In genomic region chr2:170817999-170818293, GRCh38 we compare ENCODE assay signal across 9 cellular contexts. TPM values are rescaled to one million over a fixed set of nuclear protein-coding genes. Genes with fewer than 3 reads are reported as not detected.
DNase-seq lines count a peak whose midpoint lies in the region; ATAC-seq, FAIRE-seq and TF ChIP-seq lines count a peak whose summit lies in the region.
"Had no signal": no experiment of that assay in that cellular context is flagged by ENCODE, and none has a peak within 500 bp of the region (broad histone marks: within the 10 kb centered on the region; RNA-seq: fewer than 3 reads in every experiment).

No MANE protein-coding gene starts in this region.

- no peak for FAIRE-seq in GM19239 (lab: Jason Lieb, UNC)

- H3K36me3 ChIP-seq in cardiac muscle cell: no peaks in the 10 kb centered on the region
- H3K36me3 ChIP-seq in right atrium auricular region: no peaks in the 10 kb centered on the region
- H3K36me3 ChIP-seq in upper lobe of right lung: no peaks in the 10 kb centered on the region

- peak overlapping the region; percentile 87 for H3K4me3 Mint-ChIP-seq in activated T-helper 2 cell treated with anti-CD3 and anti-CD28 coated beads, Interferon-gamma antibody, Interleukin-2, Interleukin-4, amounts not matched to agents 10 μg/mL and 5 μg/mL and 100 μg/mL, durations not matched to agents 14 hours and 24 hours and 36 hours (ENCODE audit: low read depth)

- DNase-seq in cardiac muscle cell (ENCODE audit: low read depth in 1 of 2, low spot score in 1 of 2) (no peak), right atrium auricular region (ENCODE audit: low spot score) (no peak), kidney glomerular epithelial cell (lab: John Stamatoyannopoulos, UW) (peak; percentile 63), upper lobe of right lung (no peak), iPS-NIHi11 (ENCODE audit: low spot score) (no peak), GM19239 (ENCODE audit: insufficient read length, low spot score) (no peak), SW 1271 (lab: John Stamatoyannopoulos, UW) (no peak)
- no peak for DNase-seq in activated T-helper 2 cell treated with anti-CD3 and anti-CD28 coated beads, Interferon-gamma antibody, Interleukin-2, Interleukin-4, amounts not matched to agents 10 μg/mL and 5 μg/mL and 100 μg/mL, durations not matched to agents 14 hours and 24 hours and 36 hours (ENCODE audit: low spot score)
- DNase-seq: T-helper 9 cell had no signal

- no peaks in the 10 kb centered on the region for H3K9me3 ChIP-seq in cardiac muscle cell (ENCODE audit: low read depth)
- no peaks in the 10 kb centered on the region for H3K9me3 ChIP-seq in right atrium auricular region
- H3K9me3 ChIP-seq in upper lobe of right lung: no peaks in the 10 kb centered on the region

- H3K4me1 ChIP-seq in cardiac muscle cell (ENCODE audit: low read depth): peaks cover 7% of the 10 kb centered on the region
- peaks cover 0 to 83% of the 10 kb centered on the region in 2 donors for H3K4me1 ChIP-seq in right atrium auricular region
- peaks cover 59% of the 10 kb centered on the region for H3K4me1 ChIP-seq in upper lobe of right lung

- H3K27me3 ChIP-seq in cardiac muscle cell (peaks cover 100% of the 10 kb centered on the region), right atrium auricular region (peaks cover 56 to 94% of the 10 kb centered on the region in 2 donors), upper lobe of right lung (peaks cover 100% of the 10 kb centered on the region)

- no peak overlapping the region for H3K27ac ChIP-seq in cardiac muscle cell
- no peak overlapping the region for H3K27ac ChIP-seq in right atrium auricular region
- no peak overlapping the region for H3K27ac ChIP-seq in upper lobe of right lung

- no peaks in the 10 kb centered on the region for H3K9me3 Mint-ChIP-seq in activated T-helper 2 cell treated with anti-CD3 and anti-CD28 coated beads, Interferon-gamma antibody, Interleukin-2, Interleukin-4, amounts not matched to agents 10 μg/mL and 5 μg/mL and 100 μg/mL, durations not matched to agents 14 hours and 24 hours and 36 hours

- H3K36me3 Mint-ChIP-seq in activated T-helper 2 cell treated with anti-CD3 and anti-CD28 coated beads, Interferon-gamma antibody, Interleukin-2, Interleukin-4, amounts not matched to agents 10 μg/mL and 5 μg/mL and 100 μg/mL, durations not matched to agents 14 hours and 24 hours and 36 hours (ENCODE audit: low read depth): peaks cover 39% of the 10 kb centered on the region

- intact Hi-C loops in activated T-helper 2 cell treated with anti-CD3 and anti-CD28 coated beads, Interferon-gamma antibody, Interleukin-2, Interleukin-4, amounts not matched to agents 10 μg/mL and 5 μg/mL and 100 μg/mL, durations not matched to agents 14 hours and 24 hours and 36 hours (cut with micrococcal nuclease): loop anchor here (2.0 kb wide), 2 partner anchors 55 to 455 kb away; no protein-coding TSS in a partner anchor
- intact Hi-C loops in upper lobe of right lung (cut with DNase I): no loop called here

- TF ChIP-seq CTCF in cardiac muscle cell (IDR thresholded peaks at IDR 0.05; ENCODE audit: low read depth, low read length) (no peak), right atrium auricular region (IDR thresholded peaks at IDR 0.05) (no peak), upper lobe of right lung (IDR thresholded peaks at IDR 0.05) (no peak)

- peaks cover 54% of the 10 kb centered on the region for H3K4me1 Mint-ChIP-seq in activated T-helper 2 cell treated with anti-CD3 and anti-CD28 coated beads, Interferon-gamma antibody, Interleukin-2, Interleukin-4, amounts not matched to agents 10 μg/mL and 5 μg/mL and 100 μg/mL, durations not matched to agents 14 hours and 24 hours and 36 hours (ENCODE audit: low read depth)

- ATAC-seq in upper lobe of right lung: no peak

- H3K27me3 Mint-ChIP-seq in activated T-helper 2 cell treated with anti-CD3 and anti-CD28 coated beads, Interferon-gamma antibody, Interleukin-2, Interleukin-4, amounts not matched to agents 10 μg/mL and 5 μg/mL and 100 μg/mL, durations not matched to agents 14 hours and 24 hours and 36 hours (ENCODE audit: low read depth): peaks cover 62% of the 10 kb centered on the region

- H3K4me3 ChIP-seq in cardiac muscle cell: peak overlapping the region; percentile 45
- peak overlapping the region in 1 of 2 donors; percentile 42 for H3K4me3 ChIP-seq in right atrium auricular region
- H3K4me3 ChIP-seq in upper lobe of right lung: peak overlapping the region; percentile 39

- H3K27ac Mint-ChIP-seq in activated T-helper 2 cell treated with anti-CD3 and anti-CD28 coated beads, Interferon-gamma antibody, Interleukin-2, Interleukin-4, amounts not matched to agents 10 μg/mL and 5 μg/mL and 100 μg/mL, durations not matched to agents 14 hours and 24 hours and 36 hours: peak overlapping the region; percentile 62

RNA-seq across cellular contexts. Expression of gene GAD1, which starts 1.3 kb away (rescaled TPM):
- total RNA-seq in cardiac muscle cell: 0.11 and 0.12 TPM in 2 replicates
- polyA plus RNA-seq in cardiac muscle cell: 0.39 TPM in 1 of 2 replicates, not detected in the other
- total RNA-seq in right atrium auricular region: not detected
- total RNA-seq in activated T-helper 2 cell treated with anti-CD3 and anti-CD28 coated beads, Interferon-gamma antibody, Interleukin-2, Interleukin-4, amounts not matched to agents 10 μg/mL and 5 μg/mL and 100 μg/mL, durations not matched to agents 14 hours and 24 hours and 36 hours: 41.4 and 42.0 TPM in 2 replicates
- not detected for total RNA-seq in upper lobe of right lung

RNA-seq across cellular contexts. Expression of gene ERICH2, which starts 47.8 kb away (rescaled TPM):
- total RNA-seq in cardiac muscle cell (1.0 and 1.5 TPM in 2 replicates), right atrium auricular region (not detected), upper lobe of right lung (5.6 TPM)
- polyA plus RNA-seq in cardiac muscle cell: 2.9 and 6.2 TPM in 2 replicates
- total RNA-seq in activated T-helper 2 cell treated with anti-CD3 and anti-CD28 coated beads, Interferon-gamma antibody, Interleukin-2, Interleukin-4, amounts not matched to agents 10 μg/mL and 5 μg/mL and 100 μg/mL, durations not matched to agents 14 hours and 24 hours and 36 hours: not detected in 2 replicates

Comparison
In these comparisons a context has a peak if more than half of its experiments do, and no peak if none do; other contexts are left out.
1. RNA of gene GAD1, which starts 1.3 kb away (total RNA-seq): 41.4 to 42.0 TPM in activated T-helper 2 cell treated with anti-CD3 and anti-CD28 coated beads, Interferon-gamma antibody, Interleukin-2, Interleukin-4, amounts not matched to agents 10 μg/mL and 5 μg/mL and 100 μg/mL, durations not matched to agents 14 hours and 24 hours and 36 hours; 0.11 to 0.12 TPM in cardiac muscle cell, not detected in right atrium auricular region and not detected in upper lobe of right lung (single experiment); every median in the first group is over 10 times any median in the second.